Comparison of ENCODE assay signal across 19 cellular contexts in genomic region chr9:95757483-95757882, GRCh38.
DNase-seq lines count a peak whose midpoint lies in the region; ATAC-seq and TF ChIP-seq lines count a peak whose summit lies in the region.
"Had no signal": no experiment of that assay in that cellular context is flagged by ENCODE, and none has a peak within 500 bp of the region (broad histone marks: within the 10 kb centered on the region; RNA-seq: fewer than 3 reads in every experiment).

No MANE protein-coding gene starts in this region.

- H4K8ac ChIP-seq in trophoblast cell (ENCODE audit: low read depth, low read length): no peak overlapping the region

- CTCF ChIA-PET in CD8-positive, alpha-beta memory T cell (lab: Charles Lee): no interaction called here

- H3K27ac ChIP-seq in left ventricle myocardium inferior (replicated peaks) (peak overlapping the region; percentile 64), cingulate gyrus (ENCODE audit: low read depth, low read length) (peak overlapping the region; percentile 23), psoas muscle (peak overlapping the region; percentile 39), trophoblast cell (ENCODE audit: low read depth, low read length) (no peak overlapping the region)
- H3K27ac ChIP-seq in CD8-positive, alpha-beta memory T cell (ENCODE audit: low read depth, low read length): no peak overlapping the region
- H3K27ac ChIP-seq: cardiac muscle cell, right lobe of liver had no signal

- peaks cover 0 to 2% of the 10 kb centered on the region in 2 donors for H3K27me3 Mint-ChIP-seq in CD8-positive, alpha-beta memory T cell

- no peaks in the 10 kb centered on the region for H3K36me3 Mint-ChIP-seq in CD8-positive, alpha-beta memory T cell
- H3K36me3 Mint-ChIP-seq: activated naive CD4-positive, alpha-beta T cell treated with anti-CD3 and anti-CD28 coated beads, Interleukin-2, amount 50 U/mL, for 72 hours had no signal

- H3K79me1 ChIP-seq in trophoblast cell (ENCODE audit: low read length): peaks cover 7% of the 10 kb centered on the region

- no peaks in the 10 kb centered on the region for H3K79me2 ChIP-seq in trophoblast cell (ENCODE audit: control insufficient read depth, insufficient read depth, low read length, poor library complexity)

- H3K4me3 Mint-ChIP-seq in CD8-positive, alpha-beta memory T cell: no peak overlapping the region

- DNase-seq in left ventricle myocardium inferior: no peak
- no peak for DNase-seq in left cardiac atrium
- DNase-seq in psoas muscle: no peak
- DNase-seq in NCI-H2196 treated with DMSO at 0.1 percent for 48 hours (lab: John Stamatoyannopoulos, UW; ENCODE audit: unreplicated experiment): no peak
- DNase-seq in trophoblast cell: no peak
- DNase-seq in CD8-positive, alpha-beta memory T cell: no peak
- no peak for DNase-seq in RKO (ENCODE audit: low spot score)
- DNase-seq: activated CD4-positive, alpha-beta T cell treated with anti-CD3 and anti-CD28 coated beads, Interleukin-2, amount 50 U/mL, for 48 hours; DMS 273 treated with DMSO at 0.1 percent for 48 hours; effector CD4-positive, alpha-beta T cell; GF-D8; heart right ventricle; NCI-H2171 treated with DMSO at 0.1 percent for 48 hours; right lobe of liver; stimulated activated CD4-positive, alpha-beta T cell treated with anti-CD3 and anti-CD28 coated beads, Interleukin-2, amount 100 ng/mL, for 24 hours had no signal

- intact Hi-C loops in left ventricle myocardium inferior (cut with micrococcal nuclease) (no loop called here), left cardiac atrium (cut with DNase I) (no loop called here), psoas muscle (cut with DNase I) (no loop called here)

- H4K91ac ChIP-seq in trophoblast cell (ENCODE audit: low read depth, low read length): no peak overlapping the region

- no peak for ATAC-seq in left cardiac atrium
- ATAC-seq in psoas muscle: no peak
- ATAC-seq: activated naive CD4-positive, alpha-beta T cell treated with anti-CD3 and anti-CD28 coated beads, Interleukin-2, amount 50 U/mL, for 72 hours had no signal

- no peak overlapping the region for H3K18ac ChIP-seq in trophoblast cell (ENCODE audit: low read length)

- H4K12ac ChIP-seq in trophoblast cell (ENCODE audit: low read depth, low read length): no peak overlapping the region

- H2AK5ac ChIP-seq in trophoblast cell (ENCODE audit: low read length): no peak overlapping the region

- no peak overlapping the region for H2AFZ ChIP-seq in trophoblast cell (ENCODE audit: insufficient read depth, low read length, poor library complexity)

- 71 to 84% (median 75%) methylated on average over 5 of the region's 5 CpGs for WGBS in psoas muscle, 3 donors
- WGBS in trophoblast cell (ENCODE audit: extremely low coverage, insufficient coverage, insufficient read length): no CpG with 5 or more reads among the region's 5 CpGs

- no peak overlapping the region for H3K4ac ChIP-seq in trophoblast cell (ENCODE audit: low read depth, low read length)

- H3K4me2 ChIP-seq in trophoblast cell (ENCODE audit: low read length): no peak overlapping the region

- no peaks in the 10 kb centered on the region for H3K9me3 ChIP-seq in left ventricle myocardium inferior (replicated peaks)
- H3K9me3 ChIP-seq in psoas muscle: no peaks in the 10 kb centered on the region
- H3K9me3 ChIP-seq in trophoblast cell (ENCODE audit: insufficient read depth, low read depth, low read length): no peaks in the 10 kb centered on the region
- H3K9me3 ChIP-seq in CD8-positive, alpha-beta memory T cell (ENCODE audit: low read length): no peaks in the 10 kb centered on the region
- H3K9me3 ChIP-seq: HAP-1, heart right ventricle, right lobe of liver had no signal

- no peak for TF ChIP-seq CTCF in left ventricle myocardium inferior (IDR thresholded peaks at IDR 0.05; ENCODE audit: borderline replicate concordance)
- TF ChIP-seq CTCF in psoas muscle (IDR thresholded peaks at IDR 0.05): no peak

- H3K4me3 ChIP-seq in left ventricle myocardium inferior (no peak overlapping the region), psoas muscle (no peak overlapping the region), trophoblast cell (ENCODE audit: low read depth, low read length) (no peak overlapping the region)
- no peak overlapping the region for H3K4me3 ChIP-seq in CD8-positive, alpha-beta memory T cell (ENCODE audit: low read length)
- H3K4me3 ChIP-seq: cardiac muscle cell, HAP-1, heart right ventricle, right lobe of liver had no signal

- H3K27me3 ChIP-seq in left ventricle myocardium inferior (ENCODE audit: low read depth): peaks cover 6% of the 10 kb centered on the region
- peaks cover 0 to 2% (median 0%) of the 10 kb centered on the region in 3 donors for H3K27me3 ChIP-seq in psoas muscle (ENCODE audit: insufficient read depth in 3 of 3, low read length in 2 of 3)
- H3K27me3 ChIP-seq in trophoblast cell (ENCODE audit: insufficient read depth, low read length): no peaks in the 10 kb centered on the region
- H3K27me3 ChIP-seq in CD8-positive, alpha-beta memory T cell (ENCODE audit: insufficient read depth, low read length, poor library complexity, severe bottlenecking): no peaks in the 10 kb centered on the region
- H3K27me3 ChIP-seq: right lobe of liver had no signal

- H3K14ac ChIP-seq in trophoblast cell (ENCODE audit: low read length): no peak overlapping the region

- no peak overlapping the region for H3K9ac ChIP-seq in trophoblast cell (ENCODE audit: low read length)

- no peaks in the 10 kb centered on the region for H3K9me3 Mint-ChIP-seq in CD8-positive, alpha-beta memory T cell

- no peak overlapping the region for H3K23ac ChIP-seq in trophoblast cell (ENCODE audit: low read length)

- H3K36me3 ChIP-seq in left ventricle myocardium inferior: no peaks in the 10 kb centered on the region
- H3K36me3 ChIP-seq in psoas muscle (ENCODE audit: insufficient read depth in 1 of 2, low read depth in 1 of 2): no peaks in the 10 kb centered on the region
- no peaks in the 10 kb centered on the region for H3K36me3 ChIP-seq in trophoblast cell (ENCODE audit: control insufficient read depth in 1 of 2, insufficient read depth in 2 of 2, low read length in 2 of 2)
- no peaks in the 10 kb centered on the region for H3K36me3 ChIP-seq in CD8-positive, alpha-beta memory T cell (ENCODE audit: insufficient read depth, low read length)
- H3K36me3 ChIP-seq: cardiac muscle cell, HAP-1, heart right ventricle, right lobe of liver had no signal

- peaks cover 4 to 12% (median 5%) of the 10 kb centered on the region in 3 donors for H3K4me1 Mint-ChIP-seq in CD8-positive, alpha-beta memory T cell

- H3K4me1 ChIP-seq in left ventricle myocardium inferior (peaks cover 41% of the 10 kb centered on the region), psoas muscle (no peaks in the 10 kb centered on the region), trophoblast cell (ENCODE audit: control insufficient read depth in 1 of 2, insufficient read depth in 2 of 2, low read length in 2 of 2) (peaks cover 23% of the 10 kb centered on the region in 2 experiments)
- H3K4me1 ChIP-seq in CD8-positive, alpha-beta memory T cell (ENCODE audit: insufficient read depth, low read length): no peaks in the 10 kb centered on the region

- H2BK12ac ChIP-seq in trophoblast cell (ENCODE audit: low read length): no peak overlapping the region

- POLR2A ChIA-PET in CD8-positive, alpha-beta memory T cell (lab: Charles Lee): no interaction called here

- H2BK120ac ChIP-seq in trophoblast cell (ENCODE audit: insufficient read depth, low read length, poor library complexity): no peak overlapping the region

- H2BK5ac ChIP-seq in trophoblast cell (ENCODE audit: low read depth, low read length, poor library complexity): no peak overlapping the region

- H3K27ac Mint-ChIP-seq in CD8-positive, alpha-beta memory T cell: no peak overlapping the region
- H3K27ac Mint-ChIP-seq: activated naive CD4-positive, alpha-beta T cell treated with anti-CD3 and anti-CD28 coated beads, Interleukin-2, amount 50 U/mL, for 72 hours had no signal

Comparison
In these comparisons a context has a peak if more than half of its experiments do, and no peak if none do; other contexts are left out.
1. H3K27ac ChIP-seq: peak in left ventricle myocardium inferior (single experiment), cingulate gyrus (single experiment) and psoas muscle (single experiment); none in trophoblast cell (single experiment) and CD8-positive, alpha-beta memory T cell (single experiment).